In genomic region chr2:235709124-235709813, GRCh38 we compare ENCODE assay signal across 15 cellular contexts.
DNase-seq lines count a peak whose midpoint lies in the region; ATAC-seq, FAIRE-seq and TF ChIP-seq lines count a peak whose summit lies in the region.
"Had no signal": no experiment of that assay in that cellular context is flagged by ENCODE, and none has a peak within 500 bp of the region (broad histone marks: within the 10 kb centered on the region; RNA-seq: fewer than 3 reads in every experiment).

No MANE protein-coding gene starts in this region.

- in situ Hi-C loops in HepG2 (cut with HindIII; ENCODE audit: extremely low pct_ligation_motif_present, low pct_unique_long_range_greater_than_20kb), result no loop called here

- intact Hi-C loops in body of pancreas (cut with DNase I) (no loop called here), HepG2 (cut with micrococcal nuclease; ENCODE audit: unreplicated experiment) (no loop called here)

- peaks cover 10% of the 10 kb centered on the region; the same call in 1 of the 2 replicates for H4K20me1 ChIP-seq in HepG2 (ENCODE audit: insufficient read depth, low read length)

- H3K27me3 ChIP-seq in body of pancreas (no peaks in the 10 kb centered on the region), HepG2 (ENCODE audit: control insufficient read depth in 1 of 2, insufficient read depth in 2 of 2, low read length in 2 of 2) (no peaks in the 10 kb centered on the region)
- H3K27me3 ChIP-seq: heart left ventricle had no signal

- no peak for FAIRE-seq in HepG2 (lab: Jason Lieb, UNC)

- H3K36me3 Mint-ChIP-seq in type B pancreatic cell, result peaks cover 20% of the 10 kb centered on the region
- H3K36me3 Mint-ChIP-seq in activated T-helper 17 cell treated with anti-CD3 and anti-CD28 coated beads, Interleukin-2, amount 50 U/mL, for 72 hours (ENCODE audit: low read depth), result no peaks in the 10 kb centered on the region
- H3K36me3 Mint-ChIP-seq: naive thymus-derived CD8-positive, alpha-beta T cell; stimulated activated naive B cell treated with anti-CD40 and anti-IgM and Interleukin-4, amounts not matched to agents 10 μg/mL and 1 μg/mL and 100 μg/mL, for 72 hours had no signal

- no peak for TF ChIP-seq CTCF in body of pancreas (IDR thresholded peaks at IDR 0.05)
- TF ChIP-seq CTCF in HepG2 (CRISPR knock-in tag; IDR thresholded peaks at IDR 0.05), result no peak
- no peak for TF ChIP-seq CTCF in type B pancreatic cell (conservative IDR thresholded peaks at IDR 0.05)

- no peaks in the 10 kb centered on the region for H3K36me3 ChIP-seq in body of pancreas (replicated peaks in 1 of 2; ENCODE audit: insufficient read depth in 1 of 2, low read depth in 2 of 2)
- H3K36me3 ChIP-seq in HepG2 (replicated peaks in 1 of 2; ENCODE audit: control insufficient read depth in 1 of 2, insufficient read depth in 2 of 2, low read length in 2 of 2), result peaks cover 12 to 39% of the 10 kb centered on the region in 2 experiments

- DNase-seq in HT1080 (ENCODE audit: low read depth), result peak; percentile 61
- peak in 2 of 4 donors; percentile 17 to 32 for DNase-seq in body of pancreas
- peak; percentile 48 for DNase-seq in HepG2 (ENCODE audit: low spot score)
- no peak for DNase-seq in type B pancreatic cell (ENCODE audit: extremely low spot score, unreplicated experiment)
- no peak for DNase-seq in DMS53 treated with DMSO at 0.1 percent for 48 hours (lab: John Stamatoyannopoulos, UW; ENCODE audit: unreplicated experiment)
- no peak for DNase-seq in DMS79 (lab: John Stamatoyannopoulos, UW)
- no peak for DNase-seq in substantia nigra (lab: John Stamatoyannopoulos, UW)
- DNase-seq: activated B cell treated with CpG ODN at 0.5 μM for 24 hours; naive thymus-derived CD8-positive, alpha-beta T cell; NCI-H1694; stimulated activated naive B cell treated with anti-CD40 and anti-IgM and Interleukin-4, amounts not matched to agents 10 μg/mL and 1 μg/mL and 100 μg/mL, for 72 hours had no signal

- H2AFZ ChIP-seq in HepG2 (ENCODE audit: low read length), result no peak overlapping the region
- H2AFZ ChIP-seq: GM23338 had no signal

- peak overlapping the region; percentile 67 for H3K4me3 Mint-ChIP-seq in type B pancreatic cell
- H3K4me3 Mint-ChIP-seq in activated T-helper 17 cell treated with anti-CD3 and anti-CD28 coated beads, Interleukin-2, amount 50 U/mL, for 72 hours, result no peak overlapping the region
- H3K4me3 Mint-ChIP-seq: activated B cell treated with CpG ODN at 0.5 μM for 24 hours; activated T-helper 1 cell treated with anti-CD3 and anti-CD28 coated beads, Interleukin-12 subunit alpha, Interleukin-12 subunit beta, Interleukin-2, Interleukin-4 antibody, amounts not matched to agents 30 ng/mL and 10 ng/mL and 1 ng/mL, durations not matched to agents 14 hours and 24 hours and 36 hours; GM23338; naive thymus-derived CD8-positive, alpha-beta T cell; stimulated activated naive B cell treated with anti-CD40 and anti-IgM and Interleukin-4, amounts not matched to agents 10 μg/mL and 1 μg/mL and 100 μg/mL, for 72 hours had no signal

- ATAC-seq in body of pancreas (peak; percentile 33), HepG2 (peak; percentile 54)
- ATAC-seq in activated T-helper 17 cell treated with anti-CD3 and anti-CD28 coated beads, Interleukin-2, amount 50 U/mL, for 72 hours (replicated peaks), result no peak
- ATAC-seq: GM23338; naive thymus-derived CD8-positive, alpha-beta T cell; stimulated activated naive B cell treated with anti-CD40 and anti-IgM and Interleukin-4, amounts not matched to agents 10 μg/mL and 1 μg/mL and 100 μg/mL, for 72 hours had no signal

- no peak for TF ChIP-seq RAD21 in HepG2 (CRISPR knock-in tag; IDR thresholded peaks at IDR 0.05)

- H3K27me3 Mint-ChIP-seq in type B pancreatic cell, result no peaks in the 10 kb centered on the region
- H3K27me3 Mint-ChIP-seq in activated T-helper 17 cell treated with anti-CD3 and anti-CD28 coated beads, Interleukin-2, amount 50 U/mL, for 72 hours, result peaks cover 3% of the 10 kb centered on the region
- H3K27me3 Mint-ChIP-seq: activated B cell treated with CpG ODN at 0.5 μM for 24 hours; stimulated activated naive B cell treated with anti-CD40 and anti-IgM and Interleukin-4, amounts not matched to agents 10 μg/mL and 1 μg/mL and 100 μg/mL, for 72 hours had no signal

- no peak overlapping the region for H3K9ac ChIP-seq in HepG2 (ENCODE audit: insufficient read depth, low read depth, low read length)

- TF ChIP-seq EP300 in HepG2 (IDR thresholded peaks at IDR 0.05; ENCODE audit: low read depth in 2 of 2, low read length in 2 of 2) (no peak), HepG2 (CRISPR knock-in tag; IDR thresholded peaks at IDR 0.05; ENCODE audit: borderline replicate concordance) (no peak)

- CTCF ChIA-PET in HepG2 (lab: Yijun Ruan, JAX; ENCODE audit: low intra/inter-chr PET ratio, low total read pairs), result no interaction called here

- POLR2A ChIA-PET in HepG2 (lab: Yijun Ruan, JAX), result no interaction called here

- peaks cover 41% of the 10 kb centered on the region for H3K4me1 Mint-ChIP-seq in type B pancreatic cell (ENCODE audit: unreplicated experiment)
- peaks cover 8% of the 10 kb centered on the region for H3K4me1 Mint-ChIP-seq in activated T-helper 17 cell treated with anti-CD3 and anti-CD28 coated beads, Interleukin-2, amount 50 U/mL, for 72 hours
- H3K4me1 Mint-ChIP-seq: activated B cell treated with CpG ODN at 0.5 μM for 24 hours; naive thymus-derived CD8-positive, alpha-beta T cell; stimulated activated naive B cell treated with anti-CD40 and anti-IgM and Interleukin-4, amounts not matched to agents 10 μg/mL and 1 μg/mL and 100 μg/mL, for 72 hours had no signal

- peaks cover 9% of the 10 kb centered on the region for H3K79me2 ChIP-seq in HepG2 (ENCODE audit: insufficient read depth, low read length)

- H3K9me3 ChIP-seq in body of pancreas, result no peaks in the 10 kb centered on the region
- no peaks in the 10 kb centered on the region for H3K9me3 ChIP-seq in HepG2 (ENCODE audit: low read length)
- H3K9me3 ChIP-seq: heart left ventricle had no signal

- H3K27ac ChIP-seq in body of pancreas (no peak overlapping the region), HepG2 (ENCODE audit: extremely low read length, insufficient read depth, low read length) (no peak overlapping the region), substantia nigra (ENCODE audit: low read depth, low read length, poor library complexity, severe bottlenecking) (no peak overlapping the region)
- H3K27ac ChIP-seq: heart left ventricle had no signal

- peaks cover 5% of the 10 kb centered on the region for H3K9me3 Mint-ChIP-seq in type B pancreatic cell
- H3K9me3 Mint-ChIP-seq in activated T-helper 17 cell treated with anti-CD3 and anti-CD28 coated beads, Interleukin-2, amount 50 U/mL, for 72 hours, result no peaks in the 10 kb centered on the region
- H3K9me3 Mint-ChIP-seq: activated B cell treated with CpG ODN at 0.5 μM for 24 hours; activated T-helper 1 cell treated with anti-CD3 and anti-CD28 coated beads, Interleukin-12 subunit alpha, Interleukin-12 subunit beta, Interleukin-2, Interleukin-4 antibody, amounts not matched to agents 30 ng/mL and 10 ng/mL and 1 ng/mL, durations not matched to agents 14 hours and 24 hours and 36 hours; GM23338; naive thymus-derived CD8-positive, alpha-beta T cell; stimulated activated naive B cell treated with anti-CD40 and anti-IgM and Interleukin-4, amounts not matched to agents 10 μg/mL and 1 μg/mL and 100 μg/mL, for 72 hours had no signal

- no peaks in the 10 kb centered on the region for H3K4me1 ChIP-seq in body of pancreas
- H3K4me1 ChIP-seq in HepG2 (ENCODE audit: insufficient read depth, low read length), result 0 out of 2 replicates have a peak, but pooled peaks cover 5% of the 10 kb centered on the region

- H3K27ac Mint-ChIP-seq in type B pancreatic cell, result peak overlapping the region; percentile 98
- no peak overlapping the region for H3K27ac Mint-ChIP-seq in activated T-helper 17 cell treated with anti-CD3 and anti-CD28 coated beads, Interleukin-2, amount 50 U/mL, for 72 hours
- H3K27ac Mint-ChIP-seq: activated B cell treated with CpG ODN at 0.5 μM for 24 hours; activated T-helper 1 cell treated with anti-CD3 and anti-CD28 coated beads, Interleukin-12 subunit alpha, Interleukin-12 subunit beta, Interleukin-2, Interleukin-4 antibody, amounts not matched to agents 30 ng/mL and 10 ng/mL and 1 ng/mL, durations not matched to agents 14 hours and 24 hours and 36 hours; GM23338; naive thymus-derived CD8-positive, alpha-beta T cell; stimulated activated naive B cell treated with anti-CD40 and anti-IgM and Interleukin-4, amounts not matched to agents 10 μg/mL and 1 μg/mL and 100 μg/mL, for 72 hours had no signal

- H3K4me3 ChIP-seq in body of pancreas (no peak overlapping the region), HepG2 (replicated peaks in 1 of 3; ENCODE audit: insufficient read depth in 1 of 3, low read depth in 2 of 3, low read length in 3 of 3) (no peak overlapping the region)
- H3K4me3 ChIP-seq: GM23338, heart left ventricle had no signal

- WGBS in body of pancreas, 2 donors, result 82 to 83% methylated on average over 14 of the region's 14 CpGs
- 86% methylated on average over 11 of the region's 14 CpGs for WGBS in HepG2 (ENCODE audit: low lambda C conversion rate)

- BruUV-seq in HepG2 (replicated peaks; lab: Mats Ljungman, UMichigan), result no TSS peak

- TF ChIP-seq POLR2A in body of pancreas (IDR thresholded peaks at IDR 0.05), result no peak
- no peak for TF ChIP-seq POLR2A in HepG2 (IDR thresholded peaks at IDR 0.05; ENCODE audit: insufficient read depth in 1 of 2, low read depth in 2 of 2, low read length in 2 of 2)

- H3K4me2 ChIP-seq in HepG2 (ENCODE audit: low read depth, low read length), result no peak overlapping the region
- H3K4me2 ChIP-seq: GM23338 had no signal

Comparison
In these comparisons a context has a peak if more than half of its experiments do, and no peak if none do; other contexts are left out.
1. DNase-seq: peak in HT1080 (single experiment) and HepG2 (single experiment); none in type B pancreatic cell (single experiment), DMS53 treated with DMSO at 0.1 percent for 48 hours (single experiment), DMS79 (single experiment) and substantia nigra (0 of 49).